ENCODE assay signal across 30 cellular contexts in the genomic region with DNA sequence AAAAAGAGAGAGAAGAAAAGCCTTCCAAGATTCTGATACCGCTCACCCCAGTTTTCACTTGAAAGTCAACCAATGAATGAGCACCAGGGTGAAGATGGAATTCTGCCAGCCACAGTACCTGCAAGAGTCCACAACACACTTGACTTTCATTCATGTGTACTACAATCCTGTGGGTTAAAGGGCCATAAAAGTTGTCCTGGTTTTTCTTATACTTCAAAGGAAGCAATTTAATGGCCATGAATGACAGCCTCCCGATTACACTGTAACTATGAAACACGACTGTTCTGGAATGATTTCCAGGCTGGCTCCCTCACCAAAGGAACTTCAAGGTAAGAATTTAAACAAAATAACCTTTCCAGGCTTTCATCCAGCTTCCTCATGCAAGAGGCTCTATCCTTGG.
DNase-seq lines count a peak whose midpoint lies in the region; ATAC-seq and TF ChIP-seq lines count a peak whose summit lies in the region.
"Had no signal": no experiment of that assay in that cellular context is flagged by ENCODE, and none has a peak within 500 bp of the region (broad histone marks: within the 10 kb centered on the region; RNA-seq: fewer than 3 reads in every experiment).

No MANE protein-coding gene starts in this region.

- 92 to 97% methylated on average over 2 to 3 of the region's 3 CpGs for WGBS in endodermal cell (ENCODE audit: insufficient coverage in 1 of 2, insufficient read length in 1 of 2), 2 experiments
- 33% methylated on average over 3 of the region's 3 CpGs for WGBS in prostate gland

- no peak overlapping the region for H3K9ac ChIP-seq in endodermal cell (ENCODE audit: extremely low read depth, low read length, poor library complexity, severe bottlenecking)
- H3K9ac ChIP-seq: KMS-11 had no signal

- CTCF ChIA-PET in RWPE1 (lab: Yijun Ruan, JAX), result interaction anchor here (0.8 to 1.2 kb wide), 2 partner anchors 35 to 848 kb away, joined by 3 to 7 read pairs; no protein-coding TSS in a partner anchor

- POLR2A ChIA-PET in RWPE1 (lab: Yijun Ruan, JAX; ENCODE audit: low non-redundant PET), result no interaction called here

- no peak for TF ChIP-seq POLR2A in prostate gland (IDR thresholded peaks at IDR 0.05)

- H3K4me3 ChIP-seq in endodermal cell (ENCODE audit: low read length), result no peak overlapping the region
- H3K4me3 ChIP-seq in prostate gland, result no peak overlapping the region
- H3K4me3 ChIP-seq: BLaER1 treated with 17β-estradiol and CSF1 and Interleukin-3, amounts not matched to agents 10 nM and 100 nM; lung; ovary; right atrium auricular region had no signal

- H3K9me3 Mint-ChIP-seq in HFFc6 (no peaks in the 10 kb centered on the region; the same call in 1 of the 2 replicates), endodermal cell (peaks cover 1% of the 10 kb centered on the region)
- H3K9me3 Mint-ChIP-seq: activated B cell treated with CpG ODN at 0.5 μM for 24 hours; activated CD4-positive, alpha-beta T cell treated with anti-CD3 and anti-CD28 coated beads, Interleukin-2, amount 10 ng/mL, durations not matched to agents 7 days and 5 days; activated T-cell treated with anti-CD3 and anti-CD28 coated beads, Interleukin-2, amount 50 U/mL, for 24 hours; T-cell had no signal

- intact Hi-C loops in prostate gland (cut with DNase I), result loop anchor here (5.0 to 10.0 kb wide), 3 partner anchors 132 to 622 kb away; no protein-coding TSS in a partner anchor

- no peaks in the 10 kb centered on the region for H3K9me3 ChIP-seq in endodermal cell (ENCODE audit: control insufficient read depth, low read length)
- H3K9me3 ChIP-seq in prostate gland, result no peaks in the 10 kb centered on the region
- H3K9me3 ChIP-seq: BLaER1 treated with 17β-estradiol and CSF1 and Interleukin-3, amounts not matched to agents 10 nM and 100 nM; ovary; right atrium auricular region had no signal

- no peak for ATAC-seq in GM21786 (IDR thresholded peaks at IDR 0.05; ENCODE audit: unreplicated experiment)
- ATAC-seq: esophagus mucosa, T-cell had no signal

- H3K4me1 ChIP-seq in endodermal cell (ENCODE audit: control insufficient read depth, insufficient read depth, low read length) (no peaks in the 10 kb centered on the region), prostate gland (replicated peaks) (peaks cover 6% of the 10 kb centered on the region)

- H3K27ac ChIP-seq in RWPE1 (peak overlapping the region; percentile 64; the same call in 1 of the 2 replicates), endodermal cell (ENCODE audit: low read depth, low read length) (no peak overlapping the region), prostate gland (no peak overlapping the region)
- H3K27ac ChIP-seq: BLaER1 treated with 17β-estradiol and CSF1 and Interleukin-3, amounts not matched to agents 10 nM and 100 nM; KMS-11; ovary; right atrium auricular region had no signal

- H3K27me3 Mint-ChIP-seq in HFFc6 (ENCODE audit: insufficient read depth) (no peaks in the 10 kb centered on the region; the same call in 1 of the 2 replicates), endodermal cell (ENCODE audit: insufficient read depth) (no peaks in the 10 kb centered on the region)
- H3K27me3 Mint-ChIP-seq: activated B cell treated with CpG ODN at 0.5 μM for 24 hours; activated CD4-positive, alpha-beta T cell treated with anti-CD3 and anti-CD28 coated beads, Interleukin-2, amount 10 ng/mL, durations not matched to agents 7 days and 5 days; activated naive CD8-positive, alpha-beta T cell; activated T-cell treated with anti-CD3 and anti-CD28 coated beads, Interleukin-2, amount 50 U/mL, for 24 hours; T-cell had no signal

- H3K36me3 ChIP-seq in endodermal cell (ENCODE audit: control insufficient read depth, insufficient read depth, low read length) (no peaks in the 10 kb centered on the region), prostate gland (no peaks in the 10 kb centered on the region)
- H3K36me3 ChIP-seq: BLaER1 treated with 17β-estradiol and CSF1 and Interleukin-3, amounts not matched to agents 10 nM and 100 nM; ovary; right atrium auricular region had no signal

- H3K27ac Mint-ChIP-seq in HFFc6 (peak overlapping the region; percentile 17), endodermal cell (no peak overlapping the region)
- H3K27ac Mint-ChIP-seq: activated B cell treated with CpG ODN at 0.5 μM for 24 hours; activated CD4-positive, alpha-beta T cell treated with anti-CD3 and anti-CD28 coated beads, Interleukin-2, amount 10 ng/mL, durations not matched to agents 7 days and 5 days; activated naive CD8-positive, alpha-beta T cell; activated T-cell treated with anti-CD3 and anti-CD28 coated beads, Interleukin-2, amount 50 U/mL, for 24 hours; T-cell; type B pancreatic cell had no signal

- H3K27me3 ChIP-seq in endodermal cell (ENCODE audit: control insufficient read depth, insufficient read depth, low read length, poor library complexity, severe bottlenecking) (no peaks in the 10 kb centered on the region), prostate gland (replicated peaks; ENCODE audit: insufficient read depth) (no peaks in the 10 kb centered on the region)
- H3K27me3 ChIP-seq: BLaER1 treated with 17β-estradiol and CSF1 and Interleukin-3, amounts not matched to agents 10 nM and 100 nM; ovary; right atrium auricular region had no signal

- DNase-seq in HFFc6 (no peak), RWPE1 (ENCODE audit: low spot score) (no peak), glomerular visceral epithelial cell (ENCODE audit: extremely low spot score) (peak; percentile 31), renal cortical epithelial cell (ENCODE audit: low read depth) (peak; percentile 88), endodermal cell (no peak), prostate gland (ENCODE audit: low spot score) (no peak)
- DNase-seq: activated B cell treated with CpG ODN at 0.5 μM for 24 hours; activated CD4-positive, alpha-beta T cell treated with anti-CD3 and anti-CD28 coated beads, Interleukin-2, amount 10 ng/mL, durations not matched to agents 7 days and 5 days; activated effector memory CD4-positive, alpha-beta T cell treated with anti-CD3 and anti-CD28 coated beads, Interleukin-2, amount 50 U/mL, for 16 hours; activated T-cell treated with anti-CD3 and anti-CD28 coated beads, Interleukin-2, amount 50 U/mL, for 24 hours; aorta; cortex of kidney; DMS153; H7; NCI-H1417 treated with DMSO at 0.1 percent for 48 hours; NCI-H2029 treated with DMSO at 0.1 percent for 48 hours; NCI-H345; NCI-H748 treated with DMSO at 0.1 percent for 48 hours; ovary; stimulated activated CD4-positive, alpha-beta T cell treated with anti-CD3 and anti-CD28 coated beads, Interleukin-12 subunit alpha, Interleukin-12 subunit beta, amount 100 ng/mL, for 4 hours; stimulated activated CD4-positive, alpha-beta T cell treated with anti-CD3 and anti-CD28 coated beads, Interleukin-4, amount 100 ng/mL, for 24 hours; T-cell had no signal

- H3K4me3 Mint-ChIP-seq in HFFc6, result no peak overlapping the region
- H3K4me3 Mint-ChIP-seq in endodermal cell, result no peak overlapping the region
- H3K4me3 Mint-ChIP-seq: activated B cell treated with CpG ODN at 0.5 μM for 24 hours; activated CD4-positive, alpha-beta T cell treated with anti-CD3 and anti-CD28 coated beads, Interleukin-2, amount 10 ng/mL, durations not matched to agents 7 days and 5 days; activated naive CD8-positive, alpha-beta T cell; activated T-cell treated with anti-CD3 and anti-CD28 coated beads, Interleukin-2, amount 50 U/mL, for 24 hours; T-cell; type B pancreatic cell had no signal

- H3K4me1 Mint-ChIP-seq in HFFc6 (ENCODE audit: low read depth), result peaks cover 65% of the 10 kb centered on the region
- H3K4me1 Mint-ChIP-seq in endodermal cell, result no peaks in the 10 kb centered on the region
- H3K4me1 Mint-ChIP-seq: activated CD4-positive, alpha-beta T cell treated with anti-CD3 and anti-CD28 coated beads, Interleukin-2, amount 10 ng/mL, durations not matched to agents 7 days and 5 days; T-cell had no signal

- TF ChIP-seq CTCF in HFFc6 (IDR thresholded peaks at IDR 0.05) (no peak), RWPE1 (conservative IDR thresholded peaks at IDR 0.05; ENCODE audit: low read depth) (no peak), endodermal cell (conservative IDR thresholded peaks at IDR 0.05) (no peak), prostate gland (IDR thresholded peaks at IDR 0.05) (no peak)

- H3K36me3 Mint-ChIP-seq in HFFc6 (ENCODE audit: low read depth) (peaks cover 24% of the 10 kb centered on the region), endodermal cell (ENCODE audit: low read depth) (no peaks in the 10 kb centered on the region)
- H3K36me3 Mint-ChIP-seq: T-cell, type B pancreatic cell had no signal

Comparison
In these comparisons a context has a peak if more than half of its experiments do, and no peak if none do; other contexts are left out.
1. DNase-seq: peak in glomerular visceral epithelial cell (single experiment) and renal cortical epithelial cell (single experiment); none in HFFc6 (single experiment), RWPE1 (single experiment), endodermal cell (single experiment) and prostate gland (single experiment).